Comparison of ENCODE assay signal across 23 cellular contexts in genomic region chrX:153867671-153868070, GRCh38. TPM values are rescaled to one million over a fixed set of nuclear protein-coding genes. Genes with fewer than 3 reads are reported as not detected.
A peak's percentile ranks its signal among the peaks of the same experiment; 100 is the strongest.
DNase-seq lines count a peak whose midpoint lies in the region; ATAC-seq, FAIRE-seq and TF ChIP-seq lines count a peak whose summit lies in the region.
"Had no signal": no experiment of that assay in that cellular context is flagged by ENCODE, and none has a peak within 500 bp of the region (broad histone marks: within the 10 kb centered on the region; RNA-seq: fewer than 3 reads in every experiment).

No MANE protein-coding gene starts in this region.

- H3K4me2 ChIP-seq in OCI-LY7 (ENCODE audit: low read length) (no peak overlapping the region), hepatocyte (no peak overlapping the region)
- H3K4me2 ChIP-seq: BLaER1 treated with 17β-estradiol and CSF1 and Interleukin-3, amounts not matched to agents 10 nM and 100 nM had no signal

- H3K36me3 ChIP-seq in heart left ventricle (no peaks in the 10 kb centered on the region), kidney (ENCODE audit: control insufficient read depth in 1 of 2, insufficient read depth in 2 of 2, low read length in 2 of 2) (no peaks in the 10 kb centered on the region), OCI-LY7 (ENCODE audit: insufficient read depth, low read length) (no peaks in the 10 kb centered on the region), tibial artery (no peaks in the 10 kb centered on the region), hepatocyte (replicated peaks; ENCODE audit: insufficient read depth, low read depth) (no peaks in the 10 kb centered on the region)

- intact Hi-C loops in cardiac septum (cut with DNase I): no loop called here
- intact Hi-C loops in heart left ventricle (cut with DNase I): no loop called here
- intact Hi-C loops in kidney (cut with DNase I): no loop called here
- intact Hi-C loops in posterior vena cava (cut with DNase I): no loop called here
- intact Hi-C loops in OCI-LY7 (cut with micrococcal nuclease; ENCODE audit: unreplicated experiment): no loop called here
- intact Hi-C loops in tibial artery (cut with DNase I; ENCODE audit: low total_unique reads): no loop called here

- H3K9me3 ChIP-seq in heart left ventricle: no peaks in the 10 kb centered on the region
- H3K9me3 ChIP-seq in kidney (ENCODE audit: control insufficient read depth in 1 of 2, low read length in 2 of 2): no peaks in the 10 kb centered on the region
- no peaks in the 10 kb centered on the region for H3K9me3 ChIP-seq in OCI-LY7 (ENCODE audit: low read length)
- H3K9me3 ChIP-seq in tibial artery: no peaks in the 10 kb centered on the region
- H3K9me3 ChIP-seq in hepatocyte (ENCODE audit: low read depth): no peaks in the 10 kb centered on the region
- H3K9me3 ChIP-seq: Caco-2 had no signal

- H3K9me2 ChIP-seq in OCI-LY7 (ENCODE audit: insufficient read depth, low read length) (no peaks in the 10 kb centered on the region), hepatocyte (replicated peaks; ENCODE audit: insufficient read depth) (no peaks in the 10 kb centered on the region)

- peaks cover 0 to 36% (median 0%) of the 10 kb centered on the region in 9 donors for H3K27me3 ChIP-seq in heart left ventricle
- peaks cover 0 to 15% of the 10 kb centered on the region in 2 donors for H3K27me3 ChIP-seq in tibial artery
- no peaks in the 10 kb centered on the region for H3K27me3 ChIP-seq in hepatocyte

- no peaks in the 10 kb centered on the region for H3K4me1 ChIP-seq in heart left ventricle
- H3K4me1 ChIP-seq in kidney (ENCODE audit: control insufficient read depth in 1 of 2, insufficient read depth in 1 of 2, low read depth in 1 of 2, low read length in 2 of 2): no peaks in the 10 kb centered on the region
- H3K4me1 ChIP-seq in OCI-LY7 (ENCODE audit: insufficient read depth, low read length, poor library complexity, severe bottlenecking): no peaks in the 10 kb centered on the region
- no peaks in the 10 kb centered on the region for H3K4me1 ChIP-seq in tibial artery
- H3K4me1 ChIP-seq in hepatocyte (ENCODE audit: insufficient read depth): no peaks in the 10 kb centered on the region
- H3K4me1 ChIP-seq: Caco-2 had no signal

- peak; percentile 63 for DNase-seq in cardiac septum (ENCODE audit: low spot score)
- DNase-seq in heart left ventricle: no peak
- peak; percentile 51 for DNase-seq in kidney
- peak; percentile 72 for DNase-seq in posterior vena cava (ENCODE audit: low spot score)
- DNase-seq in OCI-LY7 (ENCODE audit: low spot score): no peak
- DNase-seq in tibial artery: no peak
- DNase-seq in hepatocyte (ENCODE audit: low spot score): no peak
- DNase-seq: AML-193; Caco-2; Calu3; CD4-positive, alpha-beta T cell; CD8-positive, alpha-beta T cell; DMS79 treated with DMSO at 0.1 percent for 48 hours; GF-D8 had no signal

- CTCF ChIA-PET in OCI-LY7 (lab: Charles Lee; ENCODE audit: unreplicated experiment): no interaction called here

- 65 to 91% (median 87%) methylated on average over 2 to 13 of the region's 13 CpGs for WGBS in heart left ventricle, 4 donors
- WGBS in hepatocyte (ENCODE audit: low lambda C conversion rate, missing lambda C conversion rate): 89% methylated on average over 11 of the region's 13 CpGs

- H3K9ac ChIP-seq in kidney (ENCODE audit: low read length in 2 of 2): no peak overlapping the region
- H3K9ac ChIP-seq: BLaER1 treated with 17β-estradiol and CSF1 and Interleukin-3, amounts not matched to agents 10 nM and 100 nM had no signal

- FAIRE-seq in kidney (lab: Jason Lieb, UNC): no peak
- FAIRE-seq: A204.1, D721Med, G401.6, GM12891 had no signal

- H4K20me1 ChIP-seq in OCI-LY7 (ENCODE audit: insufficient read depth, low read length) (no peaks in the 10 kb centered on the region), hepatocyte (ENCODE audit: insufficient read depth, poor library complexity, severe bottlenecking) (no peaks in the 10 kb centered on the region)

- POLR2A ChIA-PET in OCI-LY7 (lab: Charles Lee): no interaction called here

- ATAC-seq in heart left ventricle: no peak
- ATAC-seq: CD8-positive, alpha-beta T cell had no signal

- H3K27ac ChIP-seq in heart left ventricle (no peak overlapping the region), kidney (ENCODE audit: low read depth in 2 of 2, low read length in 2 of 2) (no peak overlapping the region), OCI-LY7 (ENCODE audit: low read depth, low read length, poor library complexity, severe bottlenecking) (no peak overlapping the region), tibial artery (no peak overlapping the region), hepatocyte (no peak overlapping the region)
- H3K27ac ChIP-seq: 22Rv1; BLaER1 treated with 17β-estradiol and CSF1 and Interleukin-3, amounts not matched to agents 10 nM and 100 nM; C4-2B had no signal

- TF ChIP-seq CTCF in heart left ventricle (IDR thresholded peaks at IDR 0.05): no peak
- no peak for TF ChIP-seq CTCF in kidney (IDR thresholded peaks at IDR 0.05; ENCODE audit: borderline replicate concordance, extremely low read depth, insufficient read depth)
- no peak for TF ChIP-seq CTCF in OCI-LY7 (conservative IDR thresholded peaks at IDR 0.05; ENCODE audit: low read length)
- TF ChIP-seq CTCF in tibial artery (IDR thresholded peaks at IDR 0.05): no peak
- TF ChIP-seq CTCF in hepatocyte (IDR thresholded peaks at IDR 0.05; ENCODE audit: poor library complexity): no peak

- no TSS peak for BruUV-seq in OCI-LY7 (replicated peaks; lab: Mats Ljungman, UMichigan)

- H2AFZ ChIP-seq in OCI-LY7 (ENCODE audit: low read length) (no peak overlapping the region), hepatocyte (no peak overlapping the region)

- no peak for TF ChIP-seq POLR2A in heart left ventricle (IDR thresholded peaks at IDR 0.05)

- H3K4me3 ChIP-seq in heart left ventricle (no peak overlapping the region), kidney (ENCODE audit: low read length in 2 of 2) (no peak overlapping the region), OCI-LY7 (ENCODE audit: low read depth, low read length, poor library complexity, severe bottlenecking) (no peak overlapping the region), tibial artery (no peak overlapping the region), hepatocyte (no peak overlapping the region)
- H3K4me3 ChIP-seq: BLaER1 treated with 17β-estradiol and CSF1 and Interleukin-3, amounts not matched to agents 10 nM and 100 nM had no signal

- H3K79me2 ChIP-seq in OCI-LY7 (ENCODE audit: insufficient read depth, low read depth, low read length) (no peaks in the 10 kb centered on the region), hepatocyte (no peaks in the 10 kb centered on the region)

RNA-seq across cellular contexts. Expression of gene L1CAM, which starts 18.3 kb away (rescaled TPM):
- total RNA-seq in cardiac septum (1.5 TPM), heart left ventricle (10 to 100 TPM in 1 of 9 donors, 1 to 10 TPM in 7, under 1 TPM in 1; 0.99 to 11.0 (median 3.1) TPM), kidney (71.9 TPM), posterior vena cava (1 to 10 TPM; 3.8 to 4.4 TPM), OCI-LY7 (2022) (not detected in 2 replicates), hepatocyte (0.12 and 0.33 TPM in 2 replicates)
- polyA plus RNA-seq in heart left ventricle (1 to 10 TPM; 1.3 to 1.8 TPM), kidney (ENCODE audit: insufficient read depth, low read depth, low replicate concordance) (26.1 TPM), hepatocyte (0.40 and 0.69 TPM in 2 replicates)
- not detected in 2 replicates for total RNA-seq in OCI-LY7 (2014; rRNA removed; shearing (Covaris generic))

RNA-seq across cellular contexts. Expression of gene AVPR2, which starts 36.8 kb away (rescaled TPM):
- total RNA-seq in cardiac septum: 3.3 TPM
- total RNA-seq in heart left ventricle: 10 to 100 TPM in 1 of 9 donors, 1 to 10 TPM in 8; 2.2 to 10.5 (median 3.0) TPM
- polyA plus RNA-seq in heart left ventricle: 1 to 10 TPM; 4.0 to 7.5 TPM
- total RNA-seq in kidney: 2.3 TPM
- polyA plus RNA-seq in kidney (ENCODE audit: insufficient read depth, low read depth, low replicate concordance): 22.1 TPM
- 1 to 10 TPM; 1.4 to 2.0 TPM for total RNA-seq in posterior vena cava
- 0.09 TPM in 1 of 2 replicates, not detected in the other for total RNA-seq in OCI-LY7 (2014; rRNA removed; shearing (Covaris generic))
- total RNA-seq in OCI-LY7 (2022): 0.46 TPM in 1 of 2 replicates, not detected in the other
- total RNA-seq in hepatocyte: 1.2 TPM in 1 of 2 replicates, not detected in the other
- polyA plus RNA-seq in hepatocyte: not detected in 2 replicates
- total RNA-seq: B cell; Caco-2; Calu3; CD4-positive, alpha-beta T cell; CD8-positive, alpha-beta T cell had no signal
- polyA plus RNA-seq: BJ had no signal

RNA-seq across cellular contexts. Expression of gene PDZD4, which starts 37.3 kb away (rescaled TPM):
- 4.1 TPM for total RNA-seq in cardiac septum
- 1 to 10 TPM; 1.7 to 4.0 (median 2.4) TPM for total RNA-seq in heart left ventricle
- polyA plus RNA-seq in heart left ventricle: 1 to 10 TPM; 1.7 to 2.4 TPM
- total RNA-seq in kidney: 7.0 TPM
- polyA plus RNA-seq in kidney (ENCODE audit: insufficient read depth, low read depth, low replicate concordance): 4.7 TPM
- total RNA-seq in posterior vena cava: 10 to 100 TPM; 21.0 to 22.9 TPM
- total RNA-seq in OCI-LY7 (2014; rRNA removed; shearing (Covaris generic)): not detected in 2 replicates
- total RNA-seq in OCI-LY7 (2022): not detected in 2 replicates
- total RNA-seq in hepatocyte: 1.6 and 2.8 TPM in 2 replicates
- polyA plus RNA-seq in hepatocyte: 0.59 and 1.4 TPM in 2 replicates
- total RNA-seq: B cell had no signal

RNA-seq across cellular contexts. Expression of gene ARHGAP4, which starts 58.4 kb away (rescaled TPM):
- total RNA-seq in cardiac septum (22.9 TPM), heart left ventricle (10 to 100 TPM in 4 of 9 donors, 1 to 10 TPM in 5; 6.8 to 55.8 (median 9.5) TPM), kidney (73.0 TPM), posterior vena cava (10 to 100 TPM; 36.3 to 47.1 TPM), OCI-LY7 (2022) (119 and 128 TPM in 2 replicates), hepatocyte (3.3 and 6.4 TPM in 2 replicates)
- polyA plus RNA-seq in heart left ventricle (10 to 100 TPM; 15.9 to 25.1 TPM), kidney (ENCODE audit: insufficient read depth, low read depth, low replicate concordance) (38.3 TPM), hepatocyte (6.2 and 10.3 TPM in 2 replicates)
- total RNA-seq in OCI-LY7 (2014; rRNA removed; shearing (Covaris generic)): 126 and 127 TPM in 2 replicates

Comparison
In these comparisons a context has a peak if more than half of its experiments do, and no peak if none do; other contexts are left out.
1. DNase-seq: peak in cardiac septum (single experiment), kidney (single experiment) and posterior vena cava (single experiment); none in heart left ventricle (0 of 5), OCI-LY7 (single experiment), tibial artery (0 of 2) and hepatocyte (single experiment).